ENCODE assay signal across 12 cellular contexts in the genomic region with DNA sequence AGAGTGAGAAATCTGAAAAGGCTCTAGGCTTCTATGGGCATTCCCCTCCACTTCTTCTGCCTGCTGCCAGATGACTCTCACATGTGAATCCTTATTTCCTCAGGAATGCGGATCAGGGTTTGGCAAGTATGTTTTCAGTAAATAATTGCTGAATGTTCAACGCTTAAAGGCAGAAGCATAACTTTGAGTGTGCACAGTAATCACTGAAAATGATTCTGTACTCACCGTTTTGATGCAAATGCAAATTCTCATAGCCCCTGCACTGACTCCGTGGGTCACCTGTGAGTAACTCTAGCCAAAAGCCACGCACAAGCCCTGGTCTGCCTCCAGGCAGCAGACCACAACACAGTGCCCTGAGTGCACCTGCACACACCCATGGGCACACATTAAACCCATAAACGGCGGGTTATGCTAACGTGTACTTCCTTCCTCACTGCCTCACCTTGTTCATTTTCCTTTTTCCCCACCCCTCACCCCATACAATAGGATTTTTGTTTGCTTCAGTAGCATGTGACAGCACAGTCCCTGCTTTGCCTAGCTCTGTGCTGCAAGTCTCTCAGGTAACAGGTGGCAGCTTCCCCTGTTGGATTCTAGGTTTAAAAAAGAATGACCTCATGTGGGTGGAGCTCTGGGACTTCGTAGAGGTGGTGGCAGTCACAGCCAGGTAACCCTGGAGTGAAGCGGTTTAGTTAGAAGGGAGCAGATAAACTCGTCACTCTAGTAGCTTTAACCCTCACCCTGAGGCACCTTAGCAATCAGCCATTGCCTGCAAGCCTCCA. TPM values are rescaled to one million over a fixed set of nuclear protein-coding genes. Genes with fewer than 3 reads are reported as not detected.
DNase-seq lines count a peak whose midpoint lies in the region; ATAC-seq, FAIRE-seq and TF ChIP-seq lines count a peak whose summit lies in the region.
"Had no signal": no experiment of that assay in that cellular context is flagged by ENCODE, and none has a peak within 500 bp of the region (broad histone marks: within the 10 kb centered on the region; RNA-seq: fewer than 3 reads in every experiment).

A gene with protein sequence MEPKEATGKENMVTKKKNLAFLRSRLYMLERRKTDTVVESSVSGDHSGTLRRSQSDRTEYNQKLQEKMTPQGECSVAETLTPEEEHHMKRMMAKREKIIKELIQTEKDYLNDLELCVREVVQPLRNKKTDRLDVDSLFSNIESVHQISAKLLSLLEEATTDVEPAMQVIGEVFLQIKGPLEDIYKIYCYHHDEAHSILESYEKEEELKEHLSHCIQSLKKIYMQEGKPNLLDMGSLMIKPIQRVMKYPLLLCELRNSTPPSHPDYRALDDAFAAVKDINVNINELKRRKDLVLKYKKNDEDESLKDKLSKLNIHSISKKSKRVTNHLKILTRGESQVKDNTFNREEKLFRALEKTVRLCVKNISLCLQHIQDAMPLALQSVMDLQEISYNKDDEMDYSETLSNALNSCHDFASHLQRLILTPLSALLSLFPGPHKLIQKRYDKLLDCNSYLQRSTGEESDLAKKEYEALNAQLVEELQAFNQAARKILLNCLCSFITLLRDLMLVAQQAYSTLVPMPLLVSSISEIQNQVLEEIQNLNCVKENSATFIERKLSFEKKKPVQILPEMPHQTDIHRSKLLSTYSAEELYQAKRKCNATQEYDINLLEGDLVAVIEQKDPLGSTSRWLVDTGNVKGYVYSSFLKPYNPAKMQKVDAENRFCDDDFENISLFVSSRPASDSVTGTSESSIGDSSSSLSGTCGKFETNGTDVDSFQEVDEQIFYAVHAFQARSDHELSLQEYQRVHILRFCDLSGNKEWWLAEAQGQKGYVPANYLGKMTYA (plus strand): TSS at position 653 of the 779 bp plus-strand sequence. CDS start 146 bp downstream, outside the sequence.

- H3K4me1 ChIP-seq in body of pancreas: peaks cover 44% of the 10 kb centered on the region

- H3K27me3 Mint-ChIP-seq in memory B cell: no peaks in the 10 kb centered on the region

- 8 to 15% methylated on average over 11 of the region's 11 CpGs for WGBS in body of pancreas, 2 donors

- H3K9me3 Mint-ChIP-seq in memory B cell: no peaks in the 10 kb centered on the region
- H3K9me3 Mint-ChIP-seq: activated naive CD8-positive, alpha-beta T cell treated with anti-CD3 and anti-CD28 coated beads, Interleukin-2, amount 10 ng/mL, durations not matched to agents 7 days and 5 days had no signal

- no peak within 1 kb of the TSS for H3K4me3 Mint-ChIP-seq in memory B cell
- H3K4me3 Mint-ChIP-seq: activated naive CD8-positive, alpha-beta T cell treated with anti-CD3 and anti-CD28 coated beads, Interleukin-2, amount 10 ng/mL, durations not matched to agents 7 days and 5 days had no signal

- no peak for FAIRE-seq in H54 (lab: Jason Lieb, UNC)
- FAIRE-seq: G401.6, H1 had no signal

- H3K27ac Mint-ChIP-seq in memory B cell: no peak within 1 kb of the TSS
- H3K27ac Mint-ChIP-seq: activated naive CD8-positive, alpha-beta T cell treated with anti-CD3 and anti-CD28 coated beads, Interleukin-2, amount 10 ng/mL, durations not matched to agents 7 days and 5 days had no signal

- intact Hi-C loops in body of pancreas (cut with DNase I): no loop called here

- no peak within 1 kb of the TSS for H3K4me3 ChIP-seq in body of pancreas

- DNase-seq in COR-L47 (lab: John Stamatoyannopoulos, UW): peak; percentile 63
- peak; percentile 62 for DNase-seq in NCI-H1436 (lab: John Stamatoyannopoulos, UW)
- DNase-seq in body of pancreas: peak; percentile 86 to 96 (median 92)
- DNase-seq in memory B cell (ENCODE audit: low spot score in 2 of 2): no peak
- no peak for DNase-seq in H54 (ENCODE audit: insufficient read length, low spot score)
- DNase-seq in stimulated activated CD8-positive, alpha-beta memory T cell treated with anti-CD3 and anti-CD28 coated beads, Interleukin-4, amount 100 ng/mL, for 48 hours: no peak
- no peak for DNase-seq in T1000 (lab: John Stamatoyannopoulos, UW)
- DNase-seq: activated naive CD8-positive, alpha-beta T cell treated with anti-CD3 and anti-CD28 coated beads, Interleukin-2, amount 10 ng/mL, durations not matched to agents 7 days and 5 days had no signal

- no peaks in the 10 kb centered on the region for H3K36me3 Mint-ChIP-seq in memory B cell
- H3K36me3 Mint-ChIP-seq: activated naive CD8-positive, alpha-beta T cell treated with anti-CD3 and anti-CD28 coated beads, Interleukin-2, amount 10 ng/mL, durations not matched to agents 7 days and 5 days had no signal

- TF ChIP-seq CTCF in body of pancreas (IDR thresholded peaks at IDR 0.05): peak in 2 of 7 experiments; percentile 4 to 12

- H3K36me3 ChIP-seq in body of pancreas (replicated peaks in 1 of 2; ENCODE audit: insufficient read depth in 1 of 2, low read depth in 2 of 2): no peaks in the 10 kb centered on the region

- H3K27me3 ChIP-seq in body of pancreas: no peaks in the 10 kb centered on the region

- TF ChIP-seq POLR2A in body of pancreas (IDR thresholded peaks at IDR 0.05) (peak; percentile 95 to 99 (median 99)), H54 (IDR thresholded peaks at IDR 0.05; ENCODE audit: low read depth, low read length) (no peak)

- no peaks in the 10 kb centered on the region for H3K9me3 ChIP-seq in body of pancreas

- peak within 1 kb of the TSS; percentile 95 to 99 (median 95) for H3K27ac ChIP-seq in body of pancreas

- ATAC-seq in body of pancreas: peak; percentile 96
- peak; percentile 64 for ATAC-seq in memory B cell (ENCODE audit: low read depth)
- ATAC-seq in GM19351 (IDR thresholded peaks at IDR 0.05; ENCODE audit: unreplicated experiment): no peak

- H3K4me1 Mint-ChIP-seq in memory B cell: peaks cover 4% of the 10 kb centered on the region
- H3K4me1 Mint-ChIP-seq: activated naive CD8-positive, alpha-beta T cell treated with anti-CD3 and anti-CD28 coated beads, Interleukin-2, amount 10 ng/mL, durations not matched to agents 7 days and 5 days had no signal

RNA-seq across cellular contexts. Expression of the gene that starts here (rescaled TPM):
- 10 to 100 TPM; 22.4 to 24.6 TPM for total RNA-seq in body of pancreas
- total RNA-seq: activated naive CD8-positive, alpha-beta T cell treated with anti-CD3 and anti-CD28 coated beads, Interleukin-2, amount 10 ng/mL, durations not matched to agents 7 days and 5 days; H1; mesenteric fat pad had no signal

Comparison
In these comparisons a context has a peak if more than half of its experiments do, and no peak if none do; other contexts are left out.
1. DNase-seq: peak in COR-L47 (single experiment), NCI-H1436 (single experiment) and body of pancreas (4 of 4); none in memory B cell (0 of 2), H54 (single experiment), stimulated activated CD8-positive, alpha-beta memory T cell treated with anti-CD3 and anti-CD28 coated beads, Interleukin-4, amount 100 ng/mL, for 48 hours (single experiment) and T1000 (single experiment).